ENCODE assay signal across 21 cellular contexts in the genomic region with DNA sequence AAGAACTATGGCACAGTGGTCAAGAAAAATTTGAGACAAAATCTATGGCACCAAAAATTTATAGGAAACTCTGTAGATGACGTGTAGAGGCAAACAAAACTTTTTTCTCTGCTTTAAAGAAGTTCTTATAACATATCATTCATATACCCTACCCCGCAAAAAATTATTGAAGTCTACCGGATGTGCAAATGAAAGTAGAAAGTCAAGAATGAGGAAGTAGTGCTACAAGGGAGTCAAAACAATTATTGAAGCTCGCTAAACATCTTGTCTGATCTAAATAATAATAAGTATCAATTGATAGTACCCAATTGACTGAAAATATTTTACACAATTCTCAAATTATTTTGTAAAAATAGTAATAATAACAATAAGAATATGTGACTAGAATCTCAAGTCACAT.
"Had no signal": no experiment of that assay in that cellular context is flagged by ENCODE, and none has a peak within 500 bp of the region (broad histone marks: within the 10 kb centered on the region; RNA-seq: fewer than 3 reads in every experiment).

No MANE protein-coding gene starts in this region.

- H3K4me3 Mint-ChIP-seq: natural killer cell treated with Interleukin-12 subunit alpha and Interleukin-12 subunit beta and Interleukin-15 and Interleukin-18, amount 100 ng/mL, for 72 hours; neural progenitor cell; stimulated activated effector memory CD8-positive, alpha-beta T cell treated with anti-CD3 and anti-CD28 coated beads, Interleukin-12 subunit alpha, Interleukin-12 subunit beta, amount 100 ng/mL, for 72 hours had no signal

- H2AFZ ChIP-seq: neural progenitor cell had no signal

- H3K36me3 ChIP-seq: heart right ventricle, neural progenitor cell, ovary, suprapubic skin, thyroid gland, upper lobe of left lung, vagina had no signal

- H3K27me3 ChIP-seq: heart right ventricle, neural progenitor cell, ovary, suprapubic skin, thyroid gland, upper lobe of left lung, vagina had no signal

- H3K9me3 ChIP-seq: ovary, suprapubic skin, thyroid gland, upper lobe of left lung, vagina had no signal

- H3K36me3 Mint-ChIP-seq: neural progenitor cell; stimulated activated effector memory CD8-positive, alpha-beta T cell treated with anti-CD3 and anti-CD28 coated beads, Interleukin-12 subunit alpha, Interleukin-12 subunit beta, amount 100 ng/mL, for 72 hours had no signal

- H3K4me3 ChIP-seq: heart right ventricle, neural progenitor cell, ovary, suprapubic skin, thyroid gland, upper lobe of left lung, vagina had no signal

- H3K27ac ChIP-seq: heart right ventricle, neural progenitor cell, ovary, suprapubic skin, thyroid gland, upper lobe of left lung, vagina had no signal

- H3K9ac ChIP-seq: neural progenitor cell had no signal

- H3K27me3 Mint-ChIP-seq: natural killer cell treated with Interleukin-12 subunit alpha and Interleukin-12 subunit beta and Interleukin-15 and Interleukin-18, amount 100 ng/mL, for 72 hours had no signal

- H3K4me1 Mint-ChIP-seq: neural progenitor cell; stimulated activated effector memory CD8-positive, alpha-beta T cell treated with anti-CD3 and anti-CD28 coated beads, Interleukin-12 subunit alpha, Interleukin-12 subunit beta, amount 100 ng/mL, for 72 hours had no signal

- FAIRE-seq: endometrium, frontal cortex had no signal

- H3K4me2 ChIP-seq: neural progenitor cell had no signal

- H3K27ac Mint-ChIP-seq: natural killer cell treated with Interleukin-12 subunit alpha and Interleukin-12 subunit beta and Interleukin-15 and Interleukin-18, amount 100 ng/mL, for 72 hours; neural progenitor cell; stimulated activated effector memory CD8-positive, alpha-beta T cell treated with anti-CD3 and anti-CD28 coated beads, Interleukin-12 subunit alpha, Interleukin-12 subunit beta, amount 100 ng/mL, for 72 hours had no signal

- DNase-seq: effector memory CD4-positive, alpha-beta T cell; heart right ventricle; hypothalamus; islet precursor cell; nucleus accumbens; ovary; right cardiac atrium; small intestine; stimulated activated CD4-positive, alpha-beta T cell treated with anti-CD3 and anti-CD28 coated beads, Interleukin-12 subunit alpha, Interleukin-12 subunit beta, amount 100 ng/mL, for 4 hours; stimulated activated CD4-positive, alpha-beta T cell treated with anti-CD3 and anti-CD28 coated beads, Interleukin-2, amount 100 ng/mL, for 48 hours; stimulated activated CD8-positive, alpha-beta memory T cell treated with anti-CD3 and anti-CD28 coated beads, Interleukin-4, amount 100 ng/mL, for 48 hours; stimulated activated naive CD8-positive, alpha-beta T cell treated with anti-CD3 and anti-CD28 coated beads, Interleukin-15, Interleukin-2, amounts not matched to agents 100 U/mL and 50 U/mL, for 24 hours; thyroid gland; upper lobe of left lung had no signal

- H3K4me1 ChIP-seq: heart right ventricle, neural progenitor cell, suprapubic skin, thyroid gland, upper lobe of left lung, vagina had no signal
